1 cellular context compared by ENCODE assay signal in the genomic region with DNA sequence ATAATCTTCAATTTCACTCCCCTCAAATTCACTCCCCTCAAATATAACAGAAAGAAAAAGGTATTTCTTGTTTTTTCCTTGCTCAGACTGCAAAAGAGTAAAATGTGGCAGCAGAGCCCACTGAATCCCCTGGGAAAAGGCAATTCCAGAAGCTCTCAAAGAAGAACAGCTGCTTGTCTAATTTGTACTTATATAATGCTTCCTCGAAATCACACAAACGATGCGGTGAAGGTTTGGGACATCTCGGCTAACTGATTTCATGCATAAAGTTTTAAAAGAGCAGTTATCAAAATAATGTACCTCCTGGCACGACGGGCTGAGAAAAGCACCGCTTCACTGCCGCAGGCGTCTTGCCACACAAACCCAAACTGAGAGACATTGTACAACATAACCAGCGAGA.
TF ChIP-seq lines count a peak whose summit lies in the region.

No MANE protein-coding gene starts in this region.

TF ChIP-seq in HCT116, 20 proteins besides CTCF, POLR2A, EP300 and RAD21 (continued from another document):
- TF ChIP-seq REST (IDR thresholded peaks at IDR 0.05; ENCODE audit: low read depth) (no peak), EZH2 (IDR thresholded peaks at IDR 0.05) (no peak), CBX3 (IDR thresholded peaks at IDR 0.05; ENCODE audit: low read depth) (no peak), SP1 (IDR thresholded peaks at IDR 0.05; ENCODE audit: low read depth) (no peak), MAX (IDR thresholded peaks at IDR 0.05) (no peak), SRF (IDR thresholded peaks at IDR 0.05; ENCODE audit: low read depth) (no peak), SIN3A (IDR thresholded peaks at IDR 0.05; ENCODE audit: low read depth) (no peak), ZFX (IDR thresholded peaks at IDR 0.05) (no peak), EZH2phosphoT487 (IDR thresholded peaks at IDR 0.05; ENCODE audit: borderline replicate concordance) (no peak), TCF7L2 (IDR thresholded peaks at IDR 0.05; ENCODE audit: borderline replicate concordance, extremely low read depth, insufficient read depth, insufficient read length) (no peak), ZNF274 (IDR thresholded peaks at IDR 0.05; ENCODE audit: low read depth, low read length) (no peak), ELF1 (IDR thresholded peaks at IDR 0.05; ENCODE audit: borderline replicate concordance, low read depth) (no peak), JUND (IDR thresholded peaks at IDR 0.05) (no peak), CEBPB (IDR thresholded peaks at IDR 0.05; ENCODE audit: low read depth) (no peak), POLR2AphosphoS5 (IDR thresholded peaks at IDR 0.05; ENCODE audit: low read depth, low read length) (no peak)
- TF ChIP-seq, protein P1, sequence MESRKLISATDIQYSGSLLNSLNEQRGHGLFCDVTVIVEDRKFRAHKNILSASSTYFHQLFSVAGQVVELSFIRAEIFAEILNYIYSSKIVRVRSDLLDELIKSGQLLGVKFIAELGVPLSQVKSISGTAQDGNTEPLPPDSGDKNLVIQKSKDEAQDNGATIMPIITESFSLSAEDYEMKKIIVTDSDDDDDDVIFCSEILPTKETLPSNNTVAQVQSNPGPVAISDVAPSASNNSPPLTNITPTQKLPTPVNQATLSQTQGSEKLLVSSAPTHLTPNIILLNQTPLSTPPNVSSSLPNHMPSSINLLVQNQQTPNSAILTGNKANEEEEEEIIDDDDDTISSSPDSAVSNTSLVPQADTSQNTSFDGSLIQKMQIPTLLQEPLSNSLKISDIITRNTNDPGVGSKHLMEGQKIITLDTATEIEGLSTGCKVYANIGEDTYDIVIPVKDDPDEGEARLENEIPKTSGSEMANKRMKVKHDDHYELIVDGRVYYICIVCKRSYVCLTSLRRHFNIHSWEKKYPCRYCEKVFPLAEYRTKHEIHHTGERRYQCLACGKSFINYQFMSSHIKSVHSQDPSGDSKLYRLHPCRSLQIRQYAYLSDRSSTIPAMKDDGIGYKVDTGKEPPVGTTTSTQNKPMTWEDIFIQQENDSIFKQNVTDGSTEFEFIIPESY (IDR thresholded peaks at IDR 0.05; ENCODE audit: extremely low read depth, insufficient replicate concordance, low read length) = no peak
